ENCODE assay signal across 16 cellular contexts in the genomic region with DNA sequence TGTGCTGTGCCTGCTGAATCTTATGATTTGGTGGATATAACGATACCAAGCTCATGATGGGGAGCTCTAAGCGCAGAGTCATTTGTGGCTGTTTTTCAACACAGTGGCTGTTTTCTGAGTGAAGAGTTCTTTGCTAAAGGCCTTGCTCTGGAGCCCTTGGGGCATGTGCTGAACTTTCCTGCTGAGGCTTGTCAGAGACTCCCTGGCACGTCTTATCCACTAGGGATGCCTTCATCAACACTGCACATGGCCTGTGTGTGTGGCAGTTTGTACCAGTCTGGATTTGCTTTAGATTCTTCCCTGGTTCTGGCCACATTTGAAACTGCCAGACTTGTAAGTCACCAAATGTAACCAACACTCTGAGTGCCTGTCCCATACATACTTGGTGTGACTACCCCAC.
DNase-seq lines count a peak whose midpoint lies in the region; ATAC-seq, FAIRE-seq and TF ChIP-seq lines count a peak whose summit lies in the region.
"Had no signal": no experiment of that assay in that cellular context is flagged by ENCODE, and none has a peak within 500 bp of the region (broad histone marks: within the 10 kb centered on the region; RNA-seq: fewer than 3 reads in every experiment).

No MANE protein-coding gene starts in this region.

- H3K36me3 ChIP-seq in bronchial epithelial cell (ENCODE audit: control insufficient read depth, insufficient read depth, low read length) (no peaks in the 10 kb centered on the region), keratinocyte (ENCODE audit: control insufficient read depth in 2 of 2, extremely low read depth in 1 of 2, insufficient read depth in 2 of 2, low read length in 2 of 2) (no peaks in the 10 kb centered on the region)
- H3K36me3 ChIP-seq: BLaER1 had no signal

- no peak overlapping the region for H3K4me2 ChIP-seq in keratinocyte (ENCODE audit: control insufficient read depth, extremely low read depth, insufficient read depth, low read depth, low read length)
- H3K4me2 ChIP-seq: BLaER1 had no signal

- H3K9ac ChIP-seq in keratinocyte (ENCODE audit: control insufficient read depth, extremely low read depth, insufficient read depth, low read length) = no peak overlapping the region
- H3K9ac ChIP-seq: BLaER1 had no signal

- no peaks in the 10 kb centered on the region for H3K9me3 ChIP-seq in keratinocyte (ENCODE audit: control insufficient read depth, low read depth, low read length)
- H3K9me3 ChIP-seq: BLaER1, Caco-2 had no signal

- no peak for TF ChIP-seq POLR2A in GM18505 (IDR thresholded peaks at IDR 0.05; ENCODE audit: borderline replicate concordance, extremely low read depth, insufficient read depth, insufficient read length)

- no peaks in the 10 kb centered on the region for H4K20me1 ChIP-seq in keratinocyte (ENCODE audit: control insufficient read depth, extremely low read depth, insufficient read depth, low read length)
- H4K20me1 ChIP-seq: BLaER1 had no signal

- H2AFZ ChIP-seq in keratinocyte (ENCODE audit: control insufficient read depth, low read length) = no peak overlapping the region

- H3K4me3 ChIP-seq in bronchial epithelial cell (ENCODE audit: low read depth, low read length) (no peak overlapping the region), keratinocyte (ENCODE audit: control insufficient read depth in 2 of 3, extremely low read depth in 1 of 3, insufficient read depth in 2 of 3, low read depth in 1 of 3, low read length in 3 of 3) (no peak overlapping the region)
- H3K4me3 ChIP-seq: BLaER1 had no signal

- no peaks in the 10 kb centered on the region for H3K9me1 ChIP-seq in keratinocyte (ENCODE audit: control insufficient read depth, extremely low read depth, insufficient read depth, low read length)

- peaks cover 5% of the 10 kb centered on the region for H3K4me1 ChIP-seq in keratinocyte (ENCODE audit: control insufficient read depth, extremely low read depth, insufficient read depth, low read length)
- H3K4me1 ChIP-seq: BLaER1 had no signal

- DNase-seq in NCI-H2171 treated with DMSO at 0.1 percent for 48 hours (lab: John Stamatoyannopoulos, UW) (peak; percentile 11), NCI-H2171 (lab: John Stamatoyannopoulos, UW) (no peak), bronchial epithelial cell (ENCODE audit: low read depth) (peak; percentile 82), keratinocyte (ENCODE audit: low read depth, low spot score) (no peak), cardiac septum (ENCODE audit: low spot score) (no peak)
- DNase-seq in activated CD4-positive, alpha-beta T cell treated with anti-CD3 and anti-CD28 coated beads for 1 hour = no peak
- DNase-seq: 8988T; AML-193; Caco-2; CD8-positive, alpha-beta memory T cell; DMS53; GF-D8 had no signal

- H3K27me3 ChIP-seq in bronchial epithelial cell (ENCODE audit: control insufficient read depth, insufficient read depth, low read length) (no peaks in the 10 kb centered on the region), keratinocyte (ENCODE audit: control insufficient read depth, extremely low read depth, insufficient read depth, low read length) (no peaks in the 10 kb centered on the region)
- H3K27me3 ChIP-seq: BLaER1 had no signal

- TF ChIP-seq CTCF in bronchial epithelial cell (IDR thresholded peaks at IDR 0.05; ENCODE audit: insufficient read depth, low read length, severe bottlenecking) (no peak), keratinocyte (optimal IDR thresholded peaks at IDR 0.05 in 1 of 3, IDR thresholded peaks at IDR 0.05 in 1 of 3, conservative IDR thresholded peaks at IDR 0.05 in 1 of 3; ENCODE audit: extremely low read depth in 1 of 3, insufficient read depth in 2 of 3, low read length in 3 of 3) (no peak)

- FAIRE-seq in bronchial epithelial cell (lab: Jason Lieb, UNC) (peak; percentile 68), keratinocyte (lab: Jason Lieb, UNC) (peak; percentile 81)

- no peak for ATAC-seq in GM18505 (IDR thresholded peaks at IDR 0.05; ENCODE audit: unreplicated experiment)
- ATAC-seq: HCT116 had no signal

- H3K27ac ChIP-seq in keratinocyte (ENCODE audit: control insufficient read depth, insufficient read depth, low read length) = no peak overlapping the region
- H3K27ac ChIP-seq: BLaER1, HL-60 had no signal

- intact Hi-C loops in cardiac septum (cut with DNase I) = no loop called here

- dilution Hi-C loops in keratinocyte (cut with MboI; ENCODE audit: extremely low pct_ligation_motif_present, low sequenced_read_pairs) = no loop called here

- no peaks in the 10 kb centered on the region for H3K79me2 ChIP-seq in keratinocyte (ENCODE audit: control insufficient read depth, insufficient read depth, low read length)

Comparison
In these comparisons a context has a peak if more than half of its experiments do, and no peak if none do; other contexts are left out.
1. DNase-seq: peak in NCI-H2171 treated with DMSO at 0.1 percent for 48 hours (single experiment) and bronchial epithelial cell (single experiment); none in NCI-H2171 (single experiment), keratinocyte (single experiment), cardiac septum (single experiment) and activated CD4-positive, alpha-beta T cell treated with anti-CD3 and anti-CD28 coated beads for 1 hour (single experiment).